In the genomic region with DNA sequence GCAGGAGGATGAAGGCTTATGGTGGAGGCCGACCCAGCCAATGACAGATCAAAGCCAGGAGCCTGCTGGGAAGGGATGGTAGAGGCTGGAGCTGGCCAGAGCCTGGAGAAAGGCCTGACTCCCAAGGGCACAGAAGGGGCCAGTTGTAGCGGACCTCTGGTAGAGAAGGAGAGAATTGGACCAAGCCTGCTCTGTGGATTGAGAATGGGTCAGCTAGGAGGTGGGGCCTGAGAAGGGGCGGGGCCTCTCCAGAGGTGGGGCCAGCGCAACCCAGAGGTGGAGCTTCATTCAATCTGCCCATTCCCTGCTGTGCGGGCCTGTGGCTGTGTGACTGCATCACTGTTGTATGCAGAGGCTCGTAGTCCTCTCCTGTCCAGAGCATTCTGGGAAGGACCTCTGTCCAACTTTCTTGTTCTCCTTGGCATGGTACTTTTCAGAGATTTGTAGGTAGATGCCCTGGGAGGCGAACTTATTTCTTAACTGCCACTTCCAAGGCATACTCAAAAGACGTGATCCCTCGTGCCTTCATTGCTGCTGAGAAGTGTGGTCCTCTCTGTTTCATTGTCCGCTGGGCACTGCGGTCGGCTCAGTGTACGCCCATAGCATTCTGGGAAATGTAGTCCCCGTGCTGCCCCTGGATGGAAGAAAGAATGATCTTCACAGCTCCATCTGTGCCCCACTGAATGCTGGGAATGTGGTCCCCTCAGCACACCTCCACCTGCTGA, we compare ENCODE assay signal across 9 cellular contexts. TPM values are rescaled to one million over a fixed set of nuclear protein-coding genes. Genes with fewer than 3 reads are reported as not detected.
DNase-seq lines count a peak whose midpoint lies in the region; ATAC-seq and TF ChIP-seq lines count a peak whose summit lies in the region.
"Had no signal": no experiment of that assay in that cellular context is flagged by ENCODE, and none has a peak within 500 bp of the region (broad histone marks: within the 10 kb centered on the region; RNA-seq: fewer than 3 reads in every experiment).

No MANE protein-coding gene starts in this region.

- TF ChIP-seq CTCF in GM10266 (IDR thresholded peaks at IDR 0.05; ENCODE audit: control insufficient read depth, insufficient read depth, low read depth, missing control alignments): no peak
- TF ChIP-seq CTCF in coronary artery (IDR thresholded peaks at IDR 0.05): no peak
- no peak for TF ChIP-seq CTCF in mesothelial cell of epicardium (IDR thresholded peaks at IDR 0.05; ENCODE audit: unreplicated experiment)

- peaks cover 34% of the 10 kb centered on the region for H3K4me1 Mint-ChIP-seq in mesothelial cell of epicardium

- H3K9me3 Mint-ChIP-seq in mesothelial cell of epicardium: no peaks in the 10 kb centered on the region

- H3K36me3 Mint-ChIP-seq in mesothelial cell of epicardium: no peaks in the 10 kb centered on the region

- peaks cover 10% of the 10 kb centered on the region for H3K4me1 ChIP-seq in ACC112 (ENCODE audit: control insufficient read depth, insufficient read depth, low read length, unreplicated experiment)

- no peaks in the 10 kb centered on the region for H3K79me2 ChIP-seq in ACC112 (ENCODE audit: control insufficient read depth, insufficient read depth, low read length, unreplicated experiment)

- DNase-seq in GM10266 (ENCODE audit: extremely low spot score): peak; percentile 54
- DNase-seq in coronary artery (ENCODE audit: low spot score): no peak
- DNase-seq in mesothelial cell of epicardium (ENCODE audit: low spot score in 2 of 2, unreplicated experiment in 2 of 2): no peak
- DNase-seq in globus pallidus (ENCODE audit: low spot score): no peak

- no peak overlapping the region for H2AFZ ChIP-seq in ACC112 (ENCODE audit: low read length, unreplicated experiment)

- H3K27ac ChIP-seq in ACC112 (ENCODE audit: low read depth, low read length) (peak overlapping the region; percentile 50), coronary artery (peak overlapping the region in 1 of 2 donors; percentile 76)

- H3K27me3 Mint-ChIP-seq in mesothelial cell of epicardium (ENCODE audit: low read depth): peaks cover 18% of the 10 kb centered on the region

- no peaks in the 10 kb centered on the region for H3K27me3 ChIP-seq in ACC112 (ENCODE audit: insufficient read depth, low read length)

- no peak for ATAC-seq in GM19035 (IDR thresholded peaks at IDR 0.05; ENCODE audit: unreplicated experiment)
- no peak for ATAC-seq in HG03342 (IDR thresholded peaks at IDR 0.05; ENCODE audit: unreplicated experiment)

- peak overlapping the region; percentile 58 for H3K4me3 Mint-ChIP-seq in mesothelial cell of epicardium

- H3K27ac Mint-ChIP-seq in mesothelial cell of epicardium: peak overlapping the region; percentile 83

- H3K4me3 ChIP-seq in ACC112 (ENCODE audit: low read depth, low read length): peak overlapping the region; percentile 56
- H3K4me3 ChIP-seq in coronary artery: peak overlapping the region; percentile 55

- H3K36me3 ChIP-seq in ACC112 (ENCODE audit: insufficient read depth, low read length): no peaks in the 10 kb centered on the region

TF ChIP-seq in PFSK-1, 5 proteins besides CTCF, POLR2A, EP300 and RAD21:
- no peak for TF ChIP-seq FOXP2 (optimal IDR thresholded peaks at IDR 0.05; ENCODE audit: borderline replicate concordance, extremely low read depth, extremely low read length, insufficient read depth)
- TF ChIP-seq, protein P1, sequence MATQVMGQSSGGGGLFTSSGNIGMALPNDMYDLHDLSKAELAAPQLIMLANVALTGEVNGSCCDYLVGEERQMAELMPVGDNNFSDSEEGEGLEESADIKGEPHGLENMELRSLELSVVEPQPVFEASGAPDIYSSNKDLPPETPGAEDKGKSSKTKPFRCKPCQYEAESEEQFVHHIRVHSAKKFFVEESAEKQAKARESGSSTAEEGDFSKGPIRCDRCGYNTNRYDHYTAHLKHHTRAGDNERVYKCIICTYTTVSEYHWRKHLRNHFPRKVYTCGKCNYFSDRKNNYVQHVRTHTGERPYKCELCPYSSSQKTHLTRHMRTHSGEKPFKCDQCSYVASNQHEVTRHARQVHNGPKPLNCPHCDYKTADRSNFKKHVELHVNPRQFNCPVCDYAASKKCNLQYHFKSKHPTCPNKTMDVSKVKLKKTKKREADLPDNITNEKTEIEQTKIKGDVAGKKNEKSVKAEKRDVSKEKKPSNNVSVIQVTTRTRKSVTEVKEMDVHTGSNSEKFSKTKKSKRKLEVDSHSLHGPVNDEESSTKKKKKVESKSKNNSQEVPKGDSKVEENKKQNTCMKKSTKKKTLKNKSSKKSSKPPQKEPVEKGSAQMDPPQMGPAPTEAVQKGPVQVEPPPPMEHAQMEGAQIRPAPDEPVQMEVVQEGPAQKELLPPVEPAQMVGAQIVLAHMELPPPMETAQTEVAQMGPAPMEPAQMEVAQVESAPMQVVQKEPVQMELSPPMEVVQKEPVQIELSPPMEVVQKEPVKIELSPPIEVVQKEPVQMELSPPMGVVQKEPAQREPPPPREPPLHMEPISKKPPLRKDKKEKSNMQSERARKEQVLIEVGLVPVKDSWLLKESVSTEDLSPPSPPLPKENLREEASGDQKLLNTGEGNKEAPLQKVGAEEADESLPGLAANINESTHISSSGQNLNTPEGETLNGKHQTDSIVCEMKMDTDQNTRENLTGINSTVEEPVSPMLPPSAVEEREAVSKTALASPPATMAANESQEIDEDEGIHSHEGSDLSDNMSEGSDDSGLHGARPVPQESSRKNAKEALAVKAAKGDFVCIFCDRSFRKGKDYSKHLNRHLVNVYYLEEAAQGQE (IDR thresholded peaks at IDR 0.05; ENCODE audit: insufficient read depth in 1 of 2, low read depth in 2 of 2, low read length in 2 of 2): peak; percentile 50 to 73; a peak in 3 of 4 replicates
- TF ChIP-seq TAF1 (IDR thresholded peaks at IDR 0.05; ENCODE audit: borderline replicate concordance, insufficient read depth, low read length): no peak; the same call in 1 of the 2 replicates
- TF ChIP-seq POLR2AphosphoS5 (IDR thresholded peaks at IDR 0.05; ENCODE audit: low read depth, low read length): peak; percentile 83
- no peak for TF ChIP-seq SIN3A (IDR thresholded peaks at IDR 0.05; ENCODE audit: borderline replicate concordance, insufficient read depth, low read length)
TF ChIP-seq in PFSK-1: peak in this region for 2.

RNA-seq across cellular contexts. Expression of a gene that starts 6.7 kb away (rescaled TPM):
- 4.4 TPM for polyA plus RNA-seq in PFSK-1 (2012; ENCODE audit: insufficient read length, low read depth)
- total RNA-seq in mesothelial cell of epicardium: 14.5 to 15.8 TPM (median 15.7 TPM) in 3 replicates

RNA-seq across cellular contexts. Expression of a gene that starts 8.8 kb away (rescaled TPM):
- 169 TPM for polyA plus RNA-seq in PFSK-1 (2012; ENCODE audit: insufficient read length, low read depth)
- total RNA-seq in mesothelial cell of epicardium: 255 to 262 TPM (median 260 TPM) in 3 replicates

RNA-seq across cellular contexts. Expression of a gene that starts 36.0 kb away (rescaled TPM):
- polyA plus RNA-seq in PFSK-1 (2012; ENCODE audit: insufficient read length, low read depth): not detected
- not detected in 3 replicates for total RNA-seq in mesothelial cell of epicardium
- total RNA-seq: subcutaneous adipose tissue had no signal

RNA-seq across cellular contexts. Expression of a gene that starts 36.4 kb away (rescaled TPM):
- 5.7 TPM for polyA plus RNA-seq in PFSK-1 (2012; ENCODE audit: insufficient read length, low read depth)
- total RNA-seq in mesothelial cell of epicardium: 8.2 to 11.7 TPM (median 8.6 TPM) in 3 replicates

RNA-seq across cellular contexts. Expression of a gene that starts 45.6 kb away (rescaled TPM):
- 54.2 TPM for polyA plus RNA-seq in PFSK-1 (2012; ENCODE audit: insufficient read length, low read depth)
- total RNA-seq in mesothelial cell of epicardium: 34.0 to 36.5 TPM (median 36.2 TPM) in 3 replicates
